ENCODE assay signal across 19 cellular contexts in genomic region chr13:100536643-100537180, GRCh38.
"Had no signal": no experiment of that assay in that cellular context is flagged by ENCODE, and none has a peak within 500 bp of the region (broad histone marks: within the 10 kb centered on the region; RNA-seq: fewer than 3 reads in every experiment).

No MANE protein-coding gene starts in this region.

- DNase-seq: activated CD4-positive, alpha-beta memory T cell treated with anti-CD3 and anti-CD28 coated beads, Interleukin-2, amount 10 ng/mL, durations not matched to agents 7 days and 5 days; activated CD4-positive, alpha-beta T cell treated with anti-CD3 and anti-CD28 coated beads for 48 hours; activated CD4-positive, CD25-positive, alpha-beta regulatory T cell; activated naive CD4-positive, alpha-beta T cell treated with Interleukin-2 at 50 U/mL for 16 hours; activated naive CD8-positive, alpha-beta T cell treated with anti-CD3 and anti-CD28 coated beads, Interleukin-2, amount 10 ng/mL, durations not matched to agents 7 days and 5 days; activated T-cell treated with anti-CD3 and anti-CD28 coated beads, Interleukin-2, amount 50 U/mL, for 24 hours; amygdala; erythroblast; foreskin fibroblast; kidney; lower lobe of right lung; naive B cell; spleen; stimulated activated CD4-positive, alpha-beta T cell treated with anti-CD3 and anti-CD28 coated beads, Interleukin-4, amount 100 ng/mL, for 1 hour; stimulated activated naive CD8-positive, alpha-beta T cell treated with anti-CD3 and anti-CD28 coated beads, Interleukin-15, Interleukin-2, amounts not matched to agents 100 U/mL and 50 U/mL, for 24 hours; upper lobe of right lung had no signal

- H3K36me3 ChIP-seq: lower lobe of right lung, prostate gland, upper lobe of right lung had no signal

- H3K9me3 Mint-ChIP-seq: activated CD4-positive, alpha-beta memory T cell treated with anti-CD3 and anti-CD28 coated beads, Interleukin-2, amount 10 ng/mL, durations not matched to agents 7 days and 5 days; activated naive CD8-positive, alpha-beta T cell treated with anti-CD3 and anti-CD28 coated beads, Interleukin-2, amount 10 ng/mL, durations not matched to agents 7 days and 5 days; activated T-cell treated with anti-CD3 and anti-CD28 coated beads, Interleukin-2, amount 50 U/mL, for 24 hours; activated T-helper 2 cell treated with anti-CD3 and anti-CD28 coated beads, Interferon-gamma antibody, Interleukin-2, Interleukin-4, amounts not matched to agents 10 μg/mL and 5 μg/mL and 100 μg/mL, durations not matched to agents 14 hours and 24 hours and 36 hours; naive B cell; T-helper 1 cell treated with Interleukin-12 subunit alpha and Interleukin-12 subunit beta and Interleukin-4 antibody, amounts not matched to agents 30 μg/mL and 1 μg/mL, for 36 hours had no signal

- H3K9me3 ChIP-seq: lower lobe of right lung, prostate gland, upper lobe of right lung had no signal

- H3K27me3 Mint-ChIP-seq: activated naive CD8-positive, alpha-beta T cell treated with anti-CD3 and anti-CD28 coated beads, Interleukin-2, amount 10 ng/mL, durations not matched to agents 7 days and 5 days; activated T-cell treated with anti-CD3 and anti-CD28 coated beads, Interleukin-2, amount 50 U/mL, for 24 hours; naive B cell had no signal

- H3K4me1 Mint-ChIP-seq: naive B cell had no signal

- H3K4me1 ChIP-seq: lower lobe of right lung, prostate gland, spleen, upper lobe of right lung had no signal

- ATAC-seq: lower lobe of right lung; stimulated activated naive CD8-positive, alpha-beta T cell treated with anti-CD3 and anti-CD28 coated beads, Interleukin-15, Interleukin-2, amounts not matched to agents 100 U/mL and 50 U/mL, for 24 hours; upper lobe of right lung had no signal

- H3K4me3 Mint-ChIP-seq: activated CD4-positive, alpha-beta memory T cell treated with anti-CD3 and anti-CD28 coated beads, Interleukin-2, amount 10 ng/mL, durations not matched to agents 7 days and 5 days; activated naive CD8-positive, alpha-beta T cell treated with anti-CD3 and anti-CD28 coated beads, Interleukin-2, amount 10 ng/mL, durations not matched to agents 7 days and 5 days; activated T-cell treated with anti-CD3 and anti-CD28 coated beads, Interleukin-2, amount 50 U/mL, for 24 hours; naive B cell; T-helper 1 cell treated with Interleukin-12 subunit alpha and Interleukin-12 subunit beta and Interleukin-4 antibody, amounts not matched to agents 30 μg/mL and 1 μg/mL, for 36 hours had no signal

- H3K4me3 ChIP-seq: lower lobe of right lung, prostate gland, spleen, upper lobe of right lung had no signal

- H3K27me3 ChIP-seq: spleen, upper lobe of right lung had no signal

- H3K27ac ChIP-seq: lower lobe of right lung, prostate gland, spleen, upper lobe of right lung had no signal

- H3K27ac Mint-ChIP-seq: activated CD4-positive, alpha-beta memory T cell treated with anti-CD3 and anti-CD28 coated beads, Interleukin-2, amount 10 ng/mL, durations not matched to agents 7 days and 5 days; activated naive CD8-positive, alpha-beta T cell treated with anti-CD3 and anti-CD28 coated beads, Interleukin-2, amount 10 ng/mL, durations not matched to agents 7 days and 5 days; activated T-cell treated with anti-CD3 and anti-CD28 coated beads, Interleukin-2, amount 50 U/mL, for 24 hours; activated T-helper 2 cell treated with anti-CD3 and anti-CD28 coated beads, Interferon-gamma antibody, Interleukin-2, Interleukin-4, amounts not matched to agents 10 μg/mL and 5 μg/mL and 100 μg/mL, durations not matched to agents 14 hours and 24 hours and 36 hours; T-helper 1 cell treated with Interleukin-12 subunit alpha and Interleukin-12 subunit beta and Interleukin-4 antibody, amounts not matched to agents 30 μg/mL and 1 μg/mL, for 36 hours had no signal
